In genomic region chr7:128435311-128435654, GRCh38 we compare ENCODE assay signal across 1 cellular context.
TF ChIP-seq lines count a peak whose summit lies in the region.

No MANE protein-coding gene starts in this region.

TF ChIP-seq in HepG2, 621 proteins besides CTCF, POLR2A, EP300 and RAD21 (continued from another document and continues in another):
- TF ChIP-seq DBP (CRISPR knock-in tag; IDR thresholded peaks at IDR 0.05; ENCODE audit: not compliant biosample characterization) (no peak), ZNF20 (CRISPR knock-in tag; IDR thresholded peaks at IDR 0.05) (no peak), ZNF709 (CRISPR knock-in tag; IDR thresholded peaks at IDR 0.05) (no peak), MLX (CRISPR knock-in tag; IDR thresholded peaks at IDR 0.05) (no peak), ZNF235 (CRISPR knock-in tag; IDR thresholded peaks at IDR 0.05; ENCODE audit: borderline replicate concordance) (no peak), SMAD1 (CRISPR knock-in tag; IDR thresholded peaks at IDR 0.05; ENCODE audit: borderline replicate concordance, low read depth) (no peak), UBTF (CRISPR knock-in tag; IDR thresholded peaks at IDR 0.05) (no peak), KDM6A (CRISPR knock-in tag; IDR thresholded peaks at IDR 0.05; ENCODE audit: low read depth) (no peak), POLR2G (IDR thresholded peaks at IDR 0.05; ENCODE audit: low read depth, low read length) (no peak), ZNF546 (CRISPR knock-in tag; conservative IDR thresholded peaks at IDR 0.05) (no peak), ZNF343 (CRISPR knock-in tag; IDR thresholded peaks at IDR 0.05) (no peak), ZBTB43 (CRISPR knock-in tag; conservative IDR thresholded peaks at IDR 0.05) (no peak), ZNF879 (CRISPR knock-in tag; IDR thresholded peaks at IDR 0.05) (no peak), SNAPC5 (CRISPR knock-in tag; IDR thresholded peaks at IDR 0.05; ENCODE audit: borderline replicate concordance) (no peak), TFE3 (CRISPR knock-in tag; IDR thresholded peaks at IDR 0.05) (no peak), CBFB (CRISPR knock-in tag; IDR thresholded peaks at IDR 0.05) (no peak), MAFF (IDR thresholded peaks at IDR 0.05; ENCODE audit: low read depth, low read length) (0 out of 2 replicates have a peak, but pooled peaks have one; percentile 10), ZGPAT (CRISPR knock-in tag; IDR thresholded peaks at IDR 0.05) (no peak), ZNF232 (CRISPR knock-in tag; IDR thresholded peaks at IDR 0.05; ENCODE audit: borderline replicate concordance) (no peak), ZNF30 (CRISPR knock-in tag; IDR thresholded peaks at IDR 0.05) (no peak), MXD1 (CRISPR knock-in tag; IDR thresholded peaks at IDR 0.05) (no peak), AFF4 (CRISPR knock-in tag; IDR thresholded peaks at IDR 0.05) (no peak), SIX4 (CRISPR knock-in tag; IDR thresholded peaks at IDR 0.05) (no peak), NFYB (CRISPR knock-in tag; IDR thresholded peaks at IDR 0.05) (no peak), TCF7 (IDR thresholded peaks at IDR 0.05; ENCODE audit: low read depth) (peak; percentile 92), HMG20A (CRISPR knock-in tag; IDR thresholded peaks at IDR 0.05; ENCODE audit: borderline replicate concordance) (peak; percentile 84), RFXANK (CRISPR knock-in tag; IDR thresholded peaks at IDR 0.05) (no peak), NR2F6 (IDR thresholded peaks at IDR 0.05) (no peak), NR2F6 (CRISPR knock-in tag; IDR thresholded peaks at IDR 0.05) (0 out of 2 replicates have a peak, but pooled peaks have one; percentile 28), ZNF740 (CRISPR knock-in tag; IDR thresholded peaks at IDR 0.05) (no peak), TCF12 (IDR thresholded peaks at IDR 0.05) (no peak), TCF12 (CRISPR knock-in tag; IDR thresholded peaks at IDR 0.05) (no peak), ZNF251 (CRISPR knock-in tag; IDR thresholded peaks at IDR 0.05) (no peak), ZNF589 (CRISPR knock-in tag; conservative IDR thresholded peaks at IDR 0.05) (no peak), TBL1XR1 (IDR thresholded peaks at IDR 0.05; ENCODE audit: borderline replicate concordance, low read length, partially characterized antibody) (no peak), ATAD3A (CRISPR knock-in tag; IDR thresholded peaks at IDR 0.05) (no peak), ZNF83 (CRISPR knock-in tag; IDR thresholded peaks at IDR 0.05; ENCODE audit: borderline replicate concordance) (no peak), ZNF432 (CRISPR knock-in tag; IDR thresholded peaks at IDR 0.05; ENCODE audit: borderline replicate concordance) (no peak), PATZ1 (CRISPR knock-in tag; IDR thresholded peaks at IDR 0.05) (no peak), TRIM22 (IDR thresholded peaks at IDR 0.05) (no peak), ZNF496 (CRISPR knock-in tag; IDR thresholded peaks at IDR 0.05; ENCODE audit: insufficient replicate concordance) (no peak), U2AF1 (optimal IDR thresholded peaks at IDR 0.05; ENCODE audit: low read depth, low read length) (no peak), ELF4 (CRISPR knock-in tag; IDR thresholded peaks at IDR 0.05; ENCODE audit: borderline replicate concordance) (no peak), ZFP36L2 (CRISPR knock-in tag; IDR thresholded peaks at IDR 0.05) (no peak), KLF6 (CRISPR knock-in tag; IDR thresholded peaks at IDR 0.05) (no peak), JARID2 (CRISPR knock-in tag; IDR thresholded peaks at IDR 0.05; ENCODE audit: insufficient replicate concordance) (no peak), ZBTB39 (CRISPR knock-in tag; IDR thresholded peaks at IDR 0.05) (no peak), HNRNPL (IDR thresholded peaks at IDR 0.05; ENCODE audit: low read depth, low read length) (no peak)
